8 cellular contexts compared by ENCODE assay signal in genomic region chr17:44947461-44948314, GRCh38. TPM values are rescaled to one million over a fixed set of nuclear protein-coding genes. Genes with fewer than 3 reads are reported as not detected.
DNase-seq lines count a peak whose midpoint lies in the region; ATAC-seq and TF ChIP-seq lines count a peak whose summit lies in the region.

Gene KIF18B (minus strand): TSS chr17:44947773. CDS start chr17:44936344, 11,429 bp downstream.

- H3K4me2 ChIP-seq in mammary epithelial cell (ENCODE audit: insufficient read depth, low read depth, low read length) (peak within 1 kb of the TSS; percentile 97), smooth muscle cell (peak within 1 kb of the TSS; percentile 88)

- H3K27me3 ChIP-seq in WERI-Rb-1 (ENCODE audit: insufficient read depth, low read depth, severe bottlenecking): no peaks in the 10 kb centered on the region
- H3K27me3 ChIP-seq in mammary epithelial cell (ENCODE audit: insufficient read depth, low read length): no peaks in the 10 kb centered on the region
- H3K27me3 ChIP-seq in smooth muscle cell (ENCODE audit: low read depth): no peaks in the 10 kb centered on the region

- H3K27ac ChIP-seq in WERI-Rb-1 (peak within 1 kb of the TSS; percentile 98), mammary epithelial cell (ENCODE audit: insufficient read depth, low read depth, low read length) (peak within 1 kb of the TSS; percentile 72), smooth muscle cell (ENCODE audit: low read depth) (no peak within 1 kb of the TSS)

- peak; percentile 100 for DNase-seq in AG08395 (ENCODE audit: low spot score)
- peak; percentile 92 for DNase-seq in NCI-H2227 treated with DMSO at 0.1 percent for 48 hours (lab: John Stamatoyannopoulos, UW)
- DNase-seq in WERI-Rb-1: peak; percentile 98
- DNase-seq in mammary epithelial cell: peak; percentile 93
- peak; percentile 99 for DNase-seq in iPS-NIHi11 (ENCODE audit: low spot score)
- peak; percentile 43 for DNase-seq in smooth muscle cell (lab: John Stamatoyannopoulos, UW; ENCODE audit: unreplicated experiment)

- dilution Hi-C loops in mammary epithelial cell (cut with HindIII; ENCODE audit: low sequenced_read_pairs): no loop called here

- TSS peak; percentile 94 for BruUV-seq in mammary epithelial cell (replicated peaks; lab: Mats Ljungman, UMichigan)

- in situ Hi-C loops in mammary epithelial cell (cut with MboI; ENCODE audit: low sequenced_read_pairs in 2 of 2): no loop called here

- peaks cover 14% of the 10 kb centered on the region for H3K4me1 ChIP-seq in mammary epithelial cell (ENCODE audit: insufficient read depth, low read length)
- peaks cover 13% of the 10 kb centered on the region for H3K4me1 ChIP-seq in smooth muscle cell (ENCODE audit: low read depth)

- H3K79me2 ChIP-seq in mammary epithelial cell (ENCODE audit: insufficient read depth, low read length) (peaks cover 48% of the 10 kb centered on the region), smooth muscle cell (ENCODE audit: low read depth) (peaks cover 45% of the 10 kb centered on the region)

- WGBS in mammary epithelial cell (ENCODE audit: low coverage, missing lambda C conversion rate): 5% methylated on average over 25 of the region's 62 CpGs
- WGBS in smooth muscle cell (ENCODE audit: low lambda C conversion rate): 6% methylated on average over 58 of the region's 62 CpGs

- H2AFZ ChIP-seq in mammary epithelial cell (ENCODE audit: low read depth, low read length) (peak within 1 kb of the TSS; percentile 94), smooth muscle cell (ENCODE audit: low read depth) (peak within 1 kb of the TSS; percentile 91)

- H3K9ac ChIP-seq in mammary epithelial cell (ENCODE audit: insufficient read depth, low read length) (peak within 1 kb of the TSS; percentile 73), smooth muscle cell (ENCODE audit: low read depth) (peak within 1 kb of the TSS; percentile 47)

- H4K20me1 ChIP-seq in mammary epithelial cell (ENCODE audit: insufficient read depth, low read length): no peaks in the 10 kb centered on the region
- no peaks in the 10 kb centered on the region for H4K20me1 ChIP-seq in smooth muscle cell (ENCODE audit: low read depth)

- H3K36me3 ChIP-seq in WERI-Rb-1 (peaks cover 38% of the 10 kb centered on the region), mammary epithelial cell (ENCODE audit: insufficient read depth, low read length) (no peaks in the 10 kb centered on the region), smooth muscle cell (ENCODE audit: low read depth) (no peaks in the 10 kb centered on the region)

- intact Hi-C loops in mammary epithelial cell (cut with micrococcal nuclease): loop anchor here (2.0 kb wide), 1 partner anchor 27 kb away; no protein-coding TSS in a partner anchor

- no peaks in the 10 kb centered on the region for H3F3A ChIP-seq in smooth muscle cell (ENCODE audit: low read depth)

- CTCF ChIA-PET in mammary epithelial cell (lab: Charles Lee; ENCODE audit: low non-redundant PET): no interaction called here

- ATAC-seq in GM18873 (IDR thresholded peaks at IDR 0.05; ENCODE audit: low FRiP score, unreplicated experiment) (peak; percentile 90), HG03139 (IDR thresholded peaks at IDR 0.05; ENCODE audit: unreplicated experiment) (peak; percentile 78)

- TF ChIP-seq CTCF in WERI-Rb-1 (IDR thresholded peaks at IDR 0.05; ENCODE audit: low read depth, low read length): peak; percentile 33; the same call in 1 of the 2 replicates
- TF ChIP-seq CTCF in mammary epithelial cell (conservative IDR thresholded peaks at IDR 0.05 in 1 of 2, IDR thresholded peaks at IDR 0.05 in 1 of 2; ENCODE audit: extremely low read depth in 1 of 2, insufficient read depth in 1 of 2, low read depth in 1 of 2, low read length in 2 of 2): no peak
- no peak for TF ChIP-seq CTCF in smooth muscle cell (IDR thresholded peaks at IDR 0.05; ENCODE audit: borderline replicate concordance, insufficient read depth, poor library complexity, severe bottlenecking)

- no peaks in the 10 kb centered on the region for H3K9me3 ChIP-seq in WERI-Rb-1 (ENCODE audit: severe bottlenecking)
- no peaks in the 10 kb centered on the region for H3K9me3 ChIP-seq in mammary epithelial cell (replicated peaks; ENCODE audit: insufficient read depth, low read length)
- no peaks in the 10 kb centered on the region for H3K9me3 ChIP-seq in smooth muscle cell (replicated peaks; ENCODE audit: low read depth)

- peak within 1 kb of the TSS; percentile 88 for H3K4me3 ChIP-seq in WERI-Rb-1 (ENCODE audit: low read depth, low read length)
- H3K4me3 ChIP-seq in mammary epithelial cell (replicated peaks in 1 of 3; ENCODE audit: insufficient read depth in 1 of 3, low read depth in 2 of 3, low read length in 3 of 3): peak within 1 kb of the TSS; percentile 90 to 98 (median 92)
- H3K4me3 ChIP-seq in smooth muscle cell: peak within 1 kb of the TSS; percentile 91

RNA-seq across cellular contexts. Expression of gene KIF18B, which starts in this region (rescaled TPM):
- 10 to 100 TPM in 1 of 2 donors, under 1 TPM in 1; under 0.01 to 25.2 TPM for total RNA-seq in mammary epithelial cell
- 20.9 TPM for polyA plus RNA-seq in mammary epithelial cell
- 28.8 TPM for polyA minus RNA-seq in mammary epithelial cell
- 2.4 and 2.7 TPM in 2 replicates for total RNA-seq in smooth muscle cell
- polyA plus RNA-seq in smooth muscle cell: 3.4 and 3.9 TPM in 2 replicates

Comparison
In these comparisons a context has a peak if more than half of its experiments do, and no peak if none do; other contexts are left out.
1. DNase-seq: peak in every context shown above with its lines; median percentile 100 in AG08395; 99 in iPS-NIHi11; 98 in WERI-Rb-1; 93 in mammary epithelial cell; 92 in NCI-H2227 treated with DMSO at 0.1 percent for 48 hours; 43 in smooth muscle cell.